In the genomic region with DNA sequence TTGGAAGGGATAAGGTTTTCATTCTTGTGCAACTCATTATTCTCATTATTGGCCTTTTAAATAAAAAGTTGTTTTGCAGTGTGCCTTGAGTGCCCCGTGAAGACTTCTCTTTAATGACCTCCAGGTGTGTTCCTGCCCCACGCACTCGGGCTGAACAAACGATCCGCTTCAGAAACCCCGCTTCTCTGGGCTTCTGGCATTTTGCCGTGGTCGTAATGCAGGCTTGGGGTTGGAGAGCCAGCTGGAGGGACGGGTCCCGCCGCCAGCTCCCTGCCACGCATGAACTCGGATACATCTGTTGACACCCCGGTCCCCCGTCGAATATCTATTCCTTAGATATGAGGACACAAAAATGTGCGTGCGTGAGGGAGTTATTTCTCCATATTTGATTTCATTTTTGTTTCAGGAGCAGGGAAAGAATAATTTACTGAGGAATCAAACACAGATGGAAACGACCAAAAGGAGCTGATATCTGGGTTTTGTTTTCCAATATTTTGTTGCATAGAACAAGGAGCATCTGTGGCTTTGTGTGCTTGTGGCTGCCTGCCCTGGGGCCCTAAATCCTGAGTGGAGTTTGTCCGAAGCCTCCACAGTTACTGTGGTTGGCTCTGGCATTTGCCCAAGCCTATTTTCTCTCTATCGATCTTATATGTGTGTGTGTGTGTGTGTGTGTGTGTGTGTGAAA, we compare ENCODE assay signal across 14 cellular contexts. TPM values are rescaled to one million over a fixed set of nuclear protein-coding genes. Genes with fewer than 3 reads are reported as not detected.
DNase-seq lines count a peak whose midpoint lies in the region; ATAC-seq, FAIRE-seq and TF ChIP-seq lines count a peak whose summit lies in the region.
"Had no signal": no experiment of that assay in that cellular context is flagged by ENCODE, and none has a peak within 500 bp of the region (broad histone marks: within the 10 kb centered on the region; RNA-seq: fewer than 3 reads in every experiment).

No MANE protein-coding gene starts in this region.

- no peaks in the 10 kb centered on the region for H3K79me2 ChIP-seq in K562 (ENCODE audit: control insufficient read depth, insufficient read depth, low read length)

- BruUV-seq in K562 (replicated peaks; lab: Mats Ljungman, UMichigan) = no TSS peak

- peak overlapping the region; percentile 72 for H3K4me3 Mint-ChIP-seq in neural crest cell
- no peak overlapping the region for H3K4me3 Mint-ChIP-seq in naive thymus-derived CD4-positive, alpha-beta T cell
- H3K4me3 Mint-ChIP-seq: activated T-cell treated with anti-CD3 and anti-CD28 coated beads, Interleukin-2, amount 50 U/mL, for 72 hours; CD4-positive, CD25-positive, alpha-beta regulatory T cell had no signal

- POLR2A ChIA-PET in K562 (lab: Yijun Ruan, JAX) = interaction anchor here (0.9 to 1.2 kb wide), 2 partner anchors 9 to 15 kb away, joined by 3 to 4 read pairs; no protein-coding TSS in a partner anchor
- POLR2A ChIA-PET in naive thymus-derived CD4-positive, alpha-beta T cell (lab: Charles Lee) = interaction anchor here (0.6 kb wide), 1 partner anchor 10 kb away, joined by 6 read pairs; no protein-coding TSS in a partner anchor

- H3K4me2 ChIP-seq in K562 (ENCODE audit: insufficient read depth, low read length) = no peak overlapping the region

- peaks cover 10 to 53% of the 10 kb centered on the region in 2 experiments; a peak in 4 of 5 replicates for H3K4me1 ChIP-seq in K562 (replicated peaks in 1 of 2; ENCODE audit: control insufficient read depth in 2 of 2, insufficient read depth in 2 of 2, low read length in 2 of 2)
- no peaks in the 10 kb centered on the region for H3K4me1 ChIP-seq in naive thymus-derived CD4-positive, alpha-beta T cell (ENCODE audit: control insufficient read depth in 2 of 2, insufficient read depth in 2 of 2, low read length in 2 of 2)

- no peak for TF ChIP-seq CTCF in AG09319 (IDR thresholded peaks at IDR 0.05; ENCODE audit: low read depth, low read length)
- TF ChIP-seq CTCF in K562 (IDR thresholded peaks at IDR 0.05 in 2 of 3, conservative IDR thresholded peaks at IDR 0.05 in 1 of 3; ENCODE audit: insufficient read depth in 2 of 3, low read depth in 1 of 3, low read length in 3 of 3) = no peak
- TF ChIP-seq CTCF in neural crest cell (conservative IDR thresholded peaks at IDR 0.05) = no peak

- H3K27me3 ChIP-seq in K562 (ENCODE audit: control insufficient read depth in 2 of 2, insufficient read depth in 2 of 2, low read length in 2 of 2) = peaks cover 0 to 8% of the 10 kb centered on the region in 2 experiments; a peak in 3 of 5 replicates
- no peaks in the 10 kb centered on the region for H3K27me3 ChIP-seq in naive thymus-derived CD4-positive, alpha-beta T cell (ENCODE audit: control insufficient read depth in 2 of 2, insufficient read depth in 2 of 2, low read length in 2 of 2)
- H3K27me3 ChIP-seq: sigmoid colon had no signal

- peak; percentile 52 for DNase-seq in AG09319 (ENCODE audit: extremely low read depth, low read depth)
- peak; percentile 97 for DNase-seq in NCI-H1092 treated with DMSO at 0.1 percent for 48 hours (lab: John Stamatoyannopoulos, UW)
- DNase-seq in K562 (ENCODE audit: extremely low read depth in 1 of 4, low spot score in 3 of 4) = no peak
- no peak for DNase-seq in neural crest cell (ENCODE audit: low read depth, low spot score)
- no peak for DNase-seq in activated naive CD4-positive, alpha-beta T cell treated with anti-CD3 and anti-CD28 coated beads, Interleukin-2, amount 50 U/mL, for 72 hours (ENCODE audit: low spot score in 2 of 2)
- no peak for DNase-seq in NCI-H226
- DNase-seq in naive thymus-derived CD4-positive, alpha-beta T cell = no peak
- DNase-seq: activated T-cell treated with anti-CD3 and anti-CD28 coated beads, Interleukin-2, amount 50 U/mL, for 72 hours; CD4-positive, CD25-positive, alpha-beta regulatory T cell; WERI-Rb-1 had no signal

- no peak overlapping the region for H3K27ac Mint-ChIP-seq in neural crest cell (ENCODE audit: unreplicated experiment)
- H3K27ac Mint-ChIP-seq in activated naive CD4-positive, alpha-beta T cell treated with anti-CD3 and anti-CD28 coated beads, Interleukin-2, amount 50 U/mL, for 72 hours = peak overlapping the region in 1 of 2 donors; percentile 35
- no peak overlapping the region for H3K27ac Mint-ChIP-seq in naive thymus-derived CD4-positive, alpha-beta T cell
- H3K27ac Mint-ChIP-seq: activated T-cell treated with anti-CD3 and anti-CD28 coated beads, Interleukin-2, amount 50 U/mL, for 72 hours had no signal

- TF ChIP-seq EP300 in K562 (IDR thresholded peaks at IDR 0.05; ENCODE audit: low read length) = no peak

- H3K36me3 Mint-ChIP-seq in neural crest cell (ENCODE audit: low read depth) = no peaks in the 10 kb centered on the region
- H3K36me3 Mint-ChIP-seq in activated naive CD4-positive, alpha-beta T cell treated with anti-CD3 and anti-CD28 coated beads, Interleukin-2, amount 50 U/mL, for 72 hours = no peaks in the 10 kb centered on the region
- H3K36me3 Mint-ChIP-seq in naive thymus-derived CD4-positive, alpha-beta T cell = no peaks in the 10 kb centered on the region
- H3K36me3 Mint-ChIP-seq: CD4-positive, CD25-positive, alpha-beta regulatory T cell had no signal

- peaks cover 71% of the 10 kb centered on the region for H3K4me1 Mint-ChIP-seq in neural crest cell
- H3K4me1 Mint-ChIP-seq in naive thymus-derived CD4-positive, alpha-beta T cell = no peaks in the 10 kb centered on the region
- H3K4me1 Mint-ChIP-seq: CD4-positive, CD25-positive, alpha-beta regulatory T cell had no signal

- no peak for TF ChIP-seq RAD21 in K562 (CRISPR knock-in tag; conservative IDR thresholded peaks at IDR 0.05 in 1 of 2, IDR thresholded peaks at IDR 0.05 in 1 of 2)

- H3K27ac ChIP-seq in K562 (ENCODE audit: extremely low read depth, low read depth, low read length) = no peak overlapping the region
- no peak overlapping the region for H3K27ac ChIP-seq in naive thymus-derived CD4-positive, alpha-beta T cell (ENCODE audit: low read depth, low read length)
- H3K27ac ChIP-seq: HL-60, WERI-Rb-1 had no signal

- no peak for TF ChIP-seq POLR2A in K562 (conservative IDR thresholded peaks at IDR 0.05)

- H3K9ac ChIP-seq in K562 (ENCODE audit: insufficient read depth in 1 of 2, low read depth in 2 of 2, low read length in 2 of 2) = peak overlapping the region in 1 of 2 experiments; percentile 72; a peak in 1 of 4 replicates

- no peak overlapping the region for H2AFZ ChIP-seq in K562 (ENCODE audit: low read depth, low read length)

- no peaks in the 10 kb centered on the region for H3K36me3 ChIP-seq in K562 (ENCODE audit: control insufficient read depth, insufficient read depth, low read length)
- no peaks in the 10 kb centered on the region for H3K36me3 ChIP-seq in naive thymus-derived CD4-positive, alpha-beta T cell (ENCODE audit: control insufficient read depth in 2 of 3, insufficient read depth in 3 of 3, low read length in 3 of 3)
- H3K36me3 ChIP-seq: WERI-Rb-1 had no signal

- no peak overlapping the region for H3K4me3 ChIP-seq in K562
- no peak overlapping the region for H3K4me3 ChIP-seq in naive thymus-derived CD4-positive, alpha-beta T cell (ENCODE audit: low read length)

- peak; percentile 57 for FAIRE-seq in K562 (lab: Jason Lieb, UNC)
- FAIRE-seq: frontal cortex had no signal

- 28% methylated on average over 21 of the region's 21 CpGs for WGBS in K562 (ENCODE audit: insufficient coverage, low coverage, missing lambda C conversion rate)

- no peaks in the 10 kb centered on the region for H3K9me3 ChIP-seq in K562 (replicated peaks; ENCODE audit: control insufficient read depth, insufficient read depth, low read depth, low read length)
- H3K9me3 ChIP-seq in naive thymus-derived CD4-positive, alpha-beta T cell (ENCODE audit: control insufficient read depth in 2 of 3, low read length in 3 of 3) = no peaks in the 10 kb centered on the region
- H3K9me3 ChIP-seq: sigmoid colon had no signal

- 0 out of 2 replicates have a peak, but pooled peaks cover 5% of the 10 kb centered on the region for H4K20me1 ChIP-seq in K562 (replicated peaks; ENCODE audit: control insufficient read depth, insufficient read depth, low read length)

- intact Hi-C loops in K562 (cut with micrococcal nuclease) = no loop called here
- intact Hi-C loops in naive thymus-derived CD4-positive, alpha-beta T cell (cut with micrococcal nuclease) = no loop called here

- H3K9me1 ChIP-seq in K562 (ENCODE audit: control insufficient read depth, insufficient read depth, low read length) = no peaks in the 10 kb centered on the region

- in situ Hi-C loops in K562 (cut with MboI) = no loop called here

- H3K27me3 Mint-ChIP-seq in neural crest cell (ENCODE audit: low read depth) = peaks cover 2% of the 10 kb centered on the region
- no peaks in the 10 kb centered on the region for H3K27me3 Mint-ChIP-seq in naive thymus-derived CD4-positive, alpha-beta T cell
- H3K27me3 Mint-ChIP-seq: CD4-positive, CD25-positive, alpha-beta regulatory T cell had no signal

- H3K9me3 Mint-ChIP-seq in neural crest cell = no peaks in the 10 kb centered on the region
- no peaks in the 10 kb centered on the region for H3K9me3 Mint-ChIP-seq in activated naive CD4-positive, alpha-beta T cell treated with anti-CD3 and anti-CD28 coated beads, Interleukin-2, amount 50 U/mL, for 72 hours
- peaks cover 0 to 2% (median 0%) of the 10 kb centered on the region in 11 donors for H3K9me3 Mint-ChIP-seq in naive thymus-derived CD4-positive, alpha-beta T cell
- H3K9me3 Mint-ChIP-seq: activated T-cell treated with anti-CD3 and anti-CD28 coated beads, Interleukin-2, amount 50 U/mL, for 72 hours; CD4-positive, CD25-positive, alpha-beta regulatory T cell had no signal

- CTCF ChIA-PET in K562 (lab: Yijun Ruan, JAX; ENCODE audit: low intra/inter-chr PET ratio) = no interaction called here
- CTCF ChIA-PET in naive thymus-derived CD4-positive, alpha-beta T cell (lab: Charles Lee) = interaction anchor here (0.7 to 0.9 kb wide), 2 partner anchors 12 to 137 kb away, joined by 3 read pairs; no protein-coding TSS in a partner anchor

- no peak for ATAC-seq in K562
- no peak for ATAC-seq in activated naive CD4-positive, alpha-beta T cell treated with anti-CD3 and anti-CD28 coated beads, Interleukin-2, amount 50 U/mL, for 72 hours
- no peak for ATAC-seq in naive thymus-derived CD4-positive, alpha-beta T cell
- no peak for ATAC-seq in GM21360 (IDR thresholded peaks at IDR 0.05; ENCODE audit: unreplicated experiment)
- ATAC-seq: activated T-cell treated with anti-CD3 and anti-CD28 coated beads, Interleukin-2, amount 50 U/mL, for 72 hours had no signal

RNA-seq across cellular contexts. Expression of gene TTYH3, which starts 17.0 kb away (rescaled TPM):
- 4.3 and 18.5 TPM in 2 replicates for total RNA-seq in K562 (2011; cell fraction: chromatin; rRNA removed; ENCODE audit: low replicate concordance)
- total RNA-seq in K562 (2011; cell fraction: nucleolus; rRNA removed) = 13.6 and 17.2 TPM in 2 replicates
- total RNA-seq in K562 (2011; cell fraction: nucleoplasm; rRNA removed) = 8.4 and 9.7 TPM in 2 replicates
- total RNA-seq in K562 (2014; rRNA removed) (1.4 and 1.5 TPM in 2 replicates), K562 (2014; rRNA removed; fragmentation: Illumina TruSeq; extraction: Trizol) (0.06 and 0.11 TPM in 2 replicates), K562 (2015; rRNA removed; fragmentation: Illumina TruSeq; extraction: Trizol) (0.62 and 0.79 TPM in 2 replicates), K562 (2021) (4.9 and 5.5 TPM in 2 replicates), neural crest cell (225 and 237 TPM in 2 replicates)
- polyA plus RNA-seq in K562 (2011; rRNA removed) (1.7 and 4.5 TPM in 2 replicates), K562 (2014; fragmentation: Illumina TruSeq; extraction: Trizol) (1.1 and 2.0 TPM in 2 replicates), K562 (2014; fragmentation: Nextera tagmentation; extraction: Ambion mirVana) (under 1 TPM; 0.01 to 0.04 TPM), K562 (2014; rRNA removed) (1.1 and 1.9 TPM in 2 replicates)
- polyA plus RNA-seq in K562 (2011; cell fraction: cytosol; rRNA removed) = 2.7 and 5.1 TPM in 2 replicates
- polyA plus RNA-seq in K562 (2011; cell fraction: nucleus; rRNA removed) = 13.6 and 13.8 TPM in 2 replicates
- polyA plus RNA-seq in K562 (2012) = 3.5 and 7.4 TPM in 2 replicates
- polyA minus RNA-seq in K562 (2011; rRNA and poly(A)+ RNA removed) = 0.96 and 1.1 TPM in 2 replicates
- polyA minus RNA-seq in K562 (2011; cell fraction: cytosol; rRNA and poly(A)+ RNA removed) = 5.5 and 6.6 TPM in 2 replicates
- 5.7 and 5.9 TPM in 2 replicates for polyA minus RNA-seq in K562 (2011; cell fraction: nucleus; rRNA and poly(A)+ RNA removed)
- total RNA-seq in activated naive CD4-positive, alpha-beta T cell treated with anti-CD3 and anti-CD28 coated beads, Interleukin-2, amount 50 U/mL, for 72 hours = 10 to 100 TPM; 23.8 to 28.3 TPM
- 100 to 1,000 TPM in 1 of 5 experiments, 10 to 100 TPM in 4; 15.9 to 115 (median 23.5) TPM for total RNA-seq in naive thymus-derived CD4-positive, alpha-beta T cell
- polyA plus RNA-seq in naive thymus-derived CD4-positive, alpha-beta T cell = 1 to 10 TPM in 1 of 2 donors, under 1 TPM in 1; 0.53 to 1.6 TPM

RNA-seq across cellular contexts. Expression of gene IQCE, which starts 56.0 kb away (rescaled TPM):
- total RNA-seq in K562 (2011; cell fraction: chromatin; rRNA removed; ENCODE audit: low replicate concordance) = 26.8 and 52.1 TPM in 2 replicates
- total RNA-seq in K562 (2011; cell fraction: nucleolus; rRNA removed) = 20.3 and 21.5 TPM in 2 replicates
- 22.9 and 30.8 TPM in 2 replicates for total RNA-seq in K562 (2011; cell fraction: nucleoplasm; rRNA removed)
- 7.2 and 8.5 TPM in 2 replicates for total RNA-seq in K562 (2014; rRNA removed)
- 1.7 and 3.5 TPM in 2 replicates for total RNA-seq in K562 (2014; rRNA removed; fragmentation: Illumina TruSeq; extraction: Trizol)
- 3.7 and 4.2 TPM in 2 replicates for total RNA-seq in K562 (2015; rRNA removed; fragmentation: Illumina TruSeq; extraction: Trizol)
- 7.8 and 8.7 TPM in 2 replicates for total RNA-seq in K562 (2021)
- polyA plus RNA-seq in K562 (2011; rRNA removed) = 3.2 and 5.0 TPM in 2 replicates
- 2.3 and 3.0 TPM in 2 replicates for polyA plus RNA-seq in K562 (2011; cell fraction: cytosol; rRNA removed)
- polyA plus RNA-seq in K562 (2011; cell fraction: nucleus; rRNA removed) = 12.8 and 18.1 TPM in 2 replicates
- polyA plus RNA-seq in K562 (2012) = 5.3 and 7.0 TPM in 2 replicates
- 4.4 and 6.5 TPM in 2 replicates for polyA plus RNA-seq in K562 (2014; fragmentation: Illumina TruSeq; extraction: Trizol)
- under 1 TPM; 0.18 to 0.28 TPM for polyA plus RNA-seq in K562 (2014; fragmentation: Nextera tagmentation; extraction: Ambion mirVana)
- polyA plus RNA-seq in K562 (2014; rRNA removed) = 5.1 and 6.1 TPM in 2 replicates
- polyA minus RNA-seq in K562 (2011; rRNA and poly(A)+ RNA removed) = 3.7 and 4.7 TPM in 2 replicates
- 3.9 and 4.8 TPM in 2 replicates for polyA minus RNA-seq in K562 (2011; cell fraction: cytosol; rRNA and poly(A)+ RNA removed)
- polyA minus RNA-seq in K562 (2011; cell fraction: nucleus; rRNA and poly(A)+ RNA removed) = 5.5 and 5.9 TPM in 2 replicates
- 18.4 and 22.4 TPM in 2 replicates for total RNA-seq in neural crest cell
- total RNA-seq in activated naive CD4-positive, alpha-beta T cell treated with anti-CD3 and anti-CD28 coated beads, Interleukin-2, amount 50 U/mL, for 72 hours = 1 to 10 TPM; 7.3 to 9.5 TPM
- 10 to 100 TPM in 1 of 5 experiments, 1 to 10 TPM in 4; 4.8 to 10.4 (median 7.5) TPM for total RNA-seq in naive thymus-derived CD4-positive, alpha-beta T cell
- polyA plus RNA-seq in naive thymus-derived CD4-positive, alpha-beta T cell = 1 to 10 TPM; 1.6 to 1.9 TPM

RNA-seq across cellular contexts. Expression of gene BRAT1, which starts 59.5 kb away (rescaled TPM):
- total RNA-seq in K562 (2011; cell fraction: chromatin; rRNA removed; ENCODE audit: low replicate concordance) = 18.7 and 76.7 TPM in 2 replicates
- total RNA-seq in K562 (2011; cell fraction: nucleolus; rRNA removed) = 75.9 and 80.0 TPM in 2 replicates
- total RNA-seq in K562 (2011; cell fraction: nucleoplasm; rRNA removed) = 35.8 and 37.1 TPM in 2 replicates
- total RNA-seq in K562 (2014; rRNA removed) (48.2 and 53.8 TPM in 2 replicates), K562 (2014; rRNA removed; fragmentation: Illumina TruSeq; extraction: Trizol) (1.9 and 3.7 TPM in 2 replicates), K562 (2015; rRNA removed; fragmentation: Illumina TruSeq; extraction: Trizol) (14.6 and 17.4 TPM in 2 replicates), K562 (2021) (49.6 and 49.8 TPM in 2 replicates), neural crest cell (47.3 and 52.7 TPM in 2 replicates)
- polyA plus RNA-seq in K562 (2011; rRNA removed) (10.5 and 23.7 TPM in 2 replicates), K562 (2014; fragmentation: Illumina TruSeq; extraction: Trizol) (5.8 and 20.3 TPM in 2 replicates), K562 (2014; fragmentation: Nextera tagmentation; extraction: Ambion mirVana) (under 1 TPM; 0.13 to 0.31 TPM), K562 (2014; rRNA removed) (35.3 and 39.1 TPM in 2 replicates)
- 14.1 and 48.2 TPM in 2 replicates for polyA plus RNA-seq in K562 (2011; cell fraction: cytosol; rRNA removed)
- 84.7 and 142 TPM in 2 replicates for polyA plus RNA-seq in K562 (2011; cell fraction: nucleus; rRNA removed)
- polyA plus RNA-seq in K562 (2012) = 37.7 and 38.8 TPM in 2 replicates
- 3.2 and 7.4 TPM in 2 replicates for polyA minus RNA-seq in K562 (2011; rRNA and poly(A)+ RNA removed)
- 27.3 and 27.9 TPM in 2 replicates for polyA minus RNA-seq in K562 (2011; cell fraction: cytosol; rRNA and poly(A)+ RNA removed)
- 22.2 and 25.0 TPM in 2 replicates for polyA minus RNA-seq in K562 (2011; cell fraction: nucleus; rRNA and poly(A)+ RNA removed)
- total RNA-seq in activated naive CD4-positive, alpha-beta T cell treated with anti-CD3 and anti-CD28 coated beads, Interleukin-2, amount 50 U/mL, for 72 hours = 10 to 100 TPM; 26.5 to 37.5 TPM
- 10 to 100 TPM; 24.6 to 45.5 (median 37.0) TPM for total RNA-seq in naive thymus-derived CD4-positive, alpha-beta T cell
- polyA plus RNA-seq in naive thymus-derived CD4-positive, alpha-beta T cell = 10 to 100 TPM; 23.4 to 58.9 TPM

Comparison
In these comparisons a context has a peak if more than half of its experiments do, and no peak if none do; other contexts are left out.
1. DNase-seq: peak in AG09319 (single experiment) and NCI-H1092 treated with DMSO at 0.1 percent for 48 hours (single experiment); none in K562 (0 of 4), neural crest cell (single experiment), activated naive CD4-positive, alpha-beta T cell treated with anti-CD3 and anti-CD28 coated beads, Interleukin-2, amount 50 U/mL, for 72 hours (0 of 2), NCI-H226 (single experiment) and naive thymus-derived CD4-positive, alpha-beta T cell (0 of 9).